8 cellular contexts compared by ENCODE assay signal in genomic region chr10:97428572-97428981, GRCh38. TPM values are rescaled to one million over a fixed set of nuclear protein-coding genes. Genes with fewer than 3 reads are reported as not detected.
A peak's percentile ranks its signal among the peaks of the same experiment; 100 is the strongest.
DNase-seq lines count a peak whose midpoint lies in the region; ATAC-seq and TF ChIP-seq lines count a peak whose summit lies in the region.

No MANE protein-coding gene starts in this region.

- peak overlapping the region; percentile 90 for H3K4me3 Mint-ChIP-seq in activated CD4-positive, alpha-beta memory T cell treated with anti-CD3 and anti-CD28 coated beads, Interleukin-2, amount 10 ng/mL, durations not matched to agents 7 days and 5 days

- ATAC-seq in HG03135 (IDR thresholded peaks at IDR 0.05; ENCODE audit: unreplicated experiment) = no peak
- no peak for ATAC-seq in GM21529 (IDR thresholded peaks at IDR 0.05; ENCODE audit: unreplicated experiment)

- peaks cover 35% of the 10 kb centered on the region for H3K4me1 Mint-ChIP-seq in activated CD4-positive, alpha-beta memory T cell treated with anti-CD3 and anti-CD28 coated beads, Interleukin-2, amount 10 ng/mL, durations not matched to agents 7 days and 5 days

- no peaks in the 10 kb centered on the region for H3K27me3 Mint-ChIP-seq in activated CD4-positive, alpha-beta memory T cell treated with anti-CD3 and anti-CD28 coated beads, Interleukin-2, amount 10 ng/mL, durations not matched to agents 7 days and 5 days

- peak overlapping the region; percentile 32 for H3K9ac ChIP-seq in iPS-15b (ENCODE audit: low read depth, low read length)

- peak overlapping the region; percentile 94; the same call in 1 of the 2 replicates for H3K27ac ChIP-seq in 22Rv1

- DNase-seq in HAP-1 (ENCODE audit: low spot score in 2 of 2) (no peak), NCI-H2107 (lab: John Stamatoyannopoulos, UW) (no peak), H4 (ENCODE audit: low spot score) (no peak)
- DNase-seq in activated CD4-positive, alpha-beta memory T cell treated with anti-CD3 and anti-CD28 coated beads, Interleukin-2, amount 10 ng/mL, durations not matched to agents 7 days and 5 days = peak; percentile 53

- CTCF ChIA-PET in activated CD4-positive, alpha-beta memory T cell treated with anti-CD3 and anti-CD28 coated beads, Interleukin-2, amount 10 ng/mL, durations not matched to agents 7 days and 5 days (lab: Charles Lee) = interaction anchor here (0.9 to 2.4 kb wide), 6 partner anchors 13 to 149 kb away, joined by 4 to 22 read pairs (median 7); partner anchors contain the start of genes EXOSC1 and ZDHHC16

- H3K27me3 ChIP-seq in HAP-1 (ENCODE audit: low read depth) (no peaks in the 10 kb centered on the region), iPS-15b (ENCODE audit: control insufficient read depth, insufficient read depth, low read length) (no peaks in the 10 kb centered on the region)

- POLR2A ChIA-PET in activated CD4-positive, alpha-beta memory T cell treated with anti-CD3 and anti-CD28 coated beads, Interleukin-2, amount 10 ng/mL, durations not matched to agents 7 days and 5 days (lab: Charles Lee) = interaction anchor here (1.2 to 4.2 kb wide), 6 partner anchors 14 to 26 kb away, joined by 3 to 37 read pairs (median 8); partner anchors contain the start of genes EXOSC1 and ZDHHC16

- H3K4me3 ChIP-seq in HAP-1 = peak overlapping the region; percentile 94
- peak overlapping the region; percentile 85 for H3K4me3 ChIP-seq in iPS-15b (ENCODE audit: low read depth, low read length)

- in situ Hi-C loops in HAP-1 (cut with MboI; ENCODE audit: low sequenced_read_pairs) = no loop called here

- H3K9me3 Mint-ChIP-seq in activated CD4-positive, alpha-beta memory T cell treated with anti-CD3 and anti-CD28 coated beads, Interleukin-2, amount 10 ng/mL, durations not matched to agents 7 days and 5 days = no peaks in the 10 kb centered on the region

- H3K4me1 ChIP-seq in HAP-1 = peaks cover 4% of the 10 kb centered on the region; the same call in 1 of the 2 replicates
- H3K4me1 ChIP-seq in iPS-15b (ENCODE audit: control insufficient read depth, insufficient read depth, low read length) = peaks cover 7% of the 10 kb centered on the region

- H3K36me3 ChIP-seq in HAP-1 (replicated peaks) (peaks cover 56% of the 10 kb centered on the region), iPS-15b (ENCODE audit: control insufficient read depth, insufficient read depth, low read length) (peaks cover 28% of the 10 kb centered on the region)

- H3K36me3 Mint-ChIP-seq in activated CD4-positive, alpha-beta memory T cell treated with anti-CD3 and anti-CD28 coated beads, Interleukin-2, amount 10 ng/mL, durations not matched to agents 7 days and 5 days (ENCODE audit: low read depth) = peaks cover 63% of the 10 kb centered on the region

- no peaks in the 10 kb centered on the region for H3K9me3 ChIP-seq in HAP-1
- no peaks in the 10 kb centered on the region for H3K9me3 ChIP-seq in iPS-15b (ENCODE audit: control insufficient read depth, insufficient read depth, low read length)

- TF ChIP-seq CTCF in 22Rv1 (IDR thresholded peaks at IDR 0.05) = no peak

- peak overlapping the region; percentile 87 for H3K27ac Mint-ChIP-seq in activated CD4-positive, alpha-beta memory T cell treated with anti-CD3 and anti-CD28 coated beads, Interleukin-2, amount 10 ng/mL, durations not matched to agents 7 days and 5 days

RNA-seq across cellular contexts. Expression of gene PGAM1, which starts 2.6 kb away (rescaled TPM):
- 100 to 1,000 TPM; 509 to 514 TPM for total RNA-seq in activated CD4-positive, alpha-beta memory T cell treated with anti-CD3 and anti-CD28 coated beads, Interleukin-2, amount 10 ng/mL, durations not matched to agents 7 days and 5 days
- total RNA-seq in H4 (2014; rRNA removed; shearing (Covaris generic)) = 784 and 853 TPM in 2 replicates

RNA-seq across cellular contexts. Expression of gene EXOSC1, which starts 17.2 kb away (rescaled TPM):
- total RNA-seq in activated CD4-positive, alpha-beta memory T cell treated with anti-CD3 and anti-CD28 coated beads, Interleukin-2, amount 10 ng/mL, durations not matched to agents 7 days and 5 days = 10 to 100 TPM; 49.3 to 49.8 TPM
- 75.0 and 87.7 TPM in 2 replicates for total RNA-seq in H4 (2014; rRNA removed; shearing (Covaris generic))

RNA-seq across cellular contexts. Expression of gene ZDHHC16, which starts 17.4 kb away (rescaled TPM):
- total RNA-seq in activated CD4-positive, alpha-beta memory T cell treated with anti-CD3 and anti-CD28 coated beads, Interleukin-2, amount 10 ng/mL, durations not matched to agents 7 days and 5 days = 10 to 100 TPM; 33.9 to 35.7 TPM
- 38.5 and 49.4 TPM in 2 replicates for total RNA-seq in H4 (2014; rRNA removed; shearing (Covaris generic))

RNA-seq across cellular contexts. Expression of gene RRP12, which starts 27.4 kb away (rescaled TPM):
- 10 to 100 TPM; 16.2 to 18.1 TPM for total RNA-seq in activated CD4-positive, alpha-beta memory T cell treated with anti-CD3 and anti-CD28 coated beads, Interleukin-2, amount 10 ng/mL, durations not matched to agents 7 days and 5 days
- total RNA-seq in H4 (2014; rRNA removed; shearing (Covaris generic)) = 14.4 and 17.9 TPM in 2 replicates
